6 cellular contexts compared by ENCODE assay signal in genomic region chr17:8161289-8162231, GRCh38. TPM values are rescaled to one million over a fixed set of nuclear protein-coding genes. Genes with fewer than 3 reads are reported as not detected.
DNase-seq lines count a peak whose midpoint lies in the region; ATAC-seq and TF ChIP-seq lines count a peak whose summit lies in the region.

No MANE protein-coding gene starts in this region.

- BruUV-seq in HCT116 (replicated peaks; lab: Mats Ljungman, UMichigan) (TSS peak; percentile 67), MCF 10A (replicated peaks; lab: Mats Ljungman, UMichigan) (TSS peak; percentile 51)

- peak overlapping the region; percentile 95 to 99 for H3K4me3 ChIP-seq in HCT116 (replicated peaks in 1 of 2; ENCODE audit: low read depth in 1 of 2, low read length in 2 of 2)

- H3K4me3 Mint-ChIP-seq in MCF 10A (ENCODE audit: unreplicated experiment), result peak overlapping the region; percentile 78
- peak overlapping the region; percentile 80 for H3K4me3 Mint-ChIP-seq in neural crest cell

- H3K27ac Mint-ChIP-seq in MCF 10A (ENCODE audit: low read depth, unreplicated experiment) (peak overlapping the region; percentile 94), neural crest cell (ENCODE audit: unreplicated experiment) (peak overlapping the region; percentile 62)

- no peak for TF ChIP-seq RAD21 in HCT116 (IDR thresholded peaks at IDR 0.05; ENCODE audit: low read depth)

- H3K9me3 Mint-ChIP-seq in MCF 10A (ENCODE audit: unreplicated experiment), result no peaks in the 10 kb centered on the region
- H3K9me3 Mint-ChIP-seq in neural crest cell, result no peaks in the 10 kb centered on the region

- H3K27me3 Mint-ChIP-seq in MCF 10A (ENCODE audit: insufficient read depth, unreplicated experiment), result no peaks in the 10 kb centered on the region
- peaks cover 2% of the 10 kb centered on the region for H3K27me3 Mint-ChIP-seq in neural crest cell (ENCODE audit: low read depth)

- intact Hi-C loops in HCT116 (cut with micrococcal nuclease) (no loop called here), MCF 10A (cut with micrococcal nuclease) (no loop called here)

- no peaks in the 10 kb centered on the region for H3K9me3 ChIP-seq in HCT116 (ENCODE audit: control insufficient read depth in 1 of 2, insufficient read depth in 1 of 2, low read depth in 1 of 2, low read length in 2 of 2)

- peak; percentile 10 for ATAC-seq in HCT116

- POLR2A ChIA-PET in HCT116 (lab: Charles Lee) (interaction anchor here (9.4 kb wide), 1 partner anchor 11 kb away, joined by 95 read pairs; no protein-coding TSS in a partner anchor), MCF 10A (lab: Yijun Ruan, JAX) (interaction anchor here (0.6 to 16.5 kb wide), 14 partner anchors 9 to 61 kb away, joined by 3 to 429 read pairs (median 3); partner anchors contain the start of genes ALOXE3, BORCS6, HES7 and PER1)

- peak overlapping the region; percentile 93 for H3K27ac ChIP-seq in HCT116 (ENCODE audit: low read depth, low read length)

- peaks cover 34% of the 10 kb centered on the region for H3K79me2 ChIP-seq in HCT116 (ENCODE audit: insufficient read depth, low read length)

- no peaks in the 10 kb centered on the region for H3K27me3 ChIP-seq in HCT116 (ENCODE audit: insufficient read depth, low read length)

- RAD21 ChIA-PET in HCT116 (lab: Charles Lee; ENCODE audit: low non-redundant PET in 1 of 2, low total read pairs in 2 of 2, uncharacterized antibody in 2 of 2, unreplicated experiment in 2 of 2), result no interaction called here

- H3K4me1 ChIP-seq in HCT116 (ENCODE audit: control insufficient read depth in 1 of 2, insufficient read depth in 2 of 2, low read length in 2 of 2), result peaks cover 42 to 76% of the 10 kb centered on the region in 2 experiments

- H2AFZ ChIP-seq in HCT116 (ENCODE audit: low read depth, low read length, poor library complexity, severe bottlenecking), result no peak overlapping the region

- CTCF ChIA-PET in HCT116 (lab: Charles Lee) (no interaction called here), MCF 10A (lab: Yijun Ruan, JAX) (interaction anchor here (0.6 to 8.7 kb wide), 5 partner anchors 12 to 51 kb away, joined by 3 to 59 read pairs (median 5); partner anchors contain the start of genes ALOXE3 and TMEM107)

- no peak for TF ChIP-seq POLR2A in HCT116 (IDR thresholded peaks at IDR 0.05; ENCODE audit: borderline replicate concordance, extremely low read depth, insufficient read depth, insufficient read length)

- H3K36me3 Mint-ChIP-seq in MCF 10A (ENCODE audit: insufficient read depth, unreplicated experiment) (peaks cover 31% of the 10 kb centered on the region), neural crest cell (ENCODE audit: low read depth) (peaks cover 12% of the 10 kb centered on the region)

- peak overlapping the region; percentile 99 for H3K4me2 ChIP-seq in HCT116 (ENCODE audit: low read length)

- TF ChIP-seq CTCF in HCT116 (IDR thresholded peaks at IDR 0.05 in 2 of 3, conservative IDR thresholded peaks at IDR 0.05 in 1 of 3; ENCODE audit: borderline replicate concordance in 1 of 3, insufficient read depth in 1 of 3, low read depth in 2 of 3, low read length in 2 of 3), result no peak
- no peak for TF ChIP-seq CTCF in MCF 10A (IDR thresholded peaks at IDR 0.05; ENCODE audit: unreplicated experiment)
- TF ChIP-seq CTCF in neural crest cell (conservative IDR thresholded peaks at IDR 0.05), result no peak

- DNase-seq in HCT116 (ENCODE audit: low read depth, low spot score) (no peak), MCF 10A (ENCODE audit: unreplicated experiment) (no peak), neural crest cell (ENCODE audit: low read depth, low spot score) (no peak), SIG-M5 treated with dmso at 0.1 percent for 504 hours (lab: John Stamatoyannopoulos, UW; ENCODE audit: unreplicated experiment) (no peak), NCI-H2029 (lab: John Stamatoyannopoulos, UW) (no peak), NCI-H128 (lab: John Stamatoyannopoulos, UW; ENCODE audit: unreplicated experiment) (no peak)

- H3K9ac ChIP-seq in HCT116 (ENCODE audit: low read length), result peak overlapping the region; percentile 100

- H3K4me1 Mint-ChIP-seq in MCF 10A (ENCODE audit: insufficient read depth, unreplicated experiment), result peaks cover 38% of the 10 kb centered on the region
- peaks cover 46% of the 10 kb centered on the region for H3K4me1 Mint-ChIP-seq in neural crest cell

- peaks cover 4 to 13% of the 10 kb centered on the region in 2 experiments; a peak in 3 of 4 replicates for H3K36me3 ChIP-seq in HCT116 (ENCODE audit: control insufficient read depth in 1 of 2, insufficient read depth in 2 of 2, low read length in 2 of 2)

- no peaks in the 10 kb centered on the region for H3K9me2 ChIP-seq in HCT116 (ENCODE audit: insufficient read depth)

- H4K20me1 ChIP-seq in HCT116 (ENCODE audit: insufficient read depth), result no peaks in the 10 kb centered on the region

TF ChIP-seq in HCT116, 20 proteins besides CTCF, POLR2A, EP300 and RAD21:
- TF ChIP-seq ZBTB33 (IDR thresholded peaks at IDR 0.05; ENCODE audit: extremely low read depth, insufficient replicate concordance, low read length) (no peak), ZFX (IDR thresholded peaks at IDR 0.05) (no peak), EZH2phosphoT487 (IDR thresholded peaks at IDR 0.05; ENCODE audit: borderline replicate concordance) (no peak), POLR2AphosphoS5 (IDR thresholded peaks at IDR 0.05; ENCODE audit: low read depth, low read length) (no peak), CBX3 (IDR thresholded peaks at IDR 0.05; ENCODE audit: low read depth) (no peak), ATF3 (IDR thresholded peaks at IDR 0.05) (no peak), MAX (IDR thresholded peaks at IDR 0.05) (no peak), SRF (IDR thresholded peaks at IDR 0.05; ENCODE audit: low read depth) (no peak)
TF ChIP-seq in HCT116: peak in this region for 0.

RNA-seq across cellular contexts. Expression of gene VAMP2, which starts 1.2 kb away (rescaled TPM):
- 35.9 TPM for total RNA-seq in HCT116 (2021; ENCODE audit: unreplicated experiment)
- 44.1 and 53.0 TPM in 2 replicates for polyA plus RNA-seq in HCT116 (2012)
- 37.7 and 42.8 TPM in 2 replicates for total RNA-seq in MCF 10A (2022)
- 47.2 and 49.7 TPM in 2 replicates for total RNA-seq in neural crest cell

RNA-seq across cellular contexts. Expression of gene PER1, which starts 9.4 kb away (rescaled TPM):
- total RNA-seq in HCT116 (2021; ENCODE audit: unreplicated experiment), result 87.6 TPM
- 102 and 166 TPM in 2 replicates for polyA plus RNA-seq in HCT116 (2012)
- 165 and 190 TPM in 2 replicates for total RNA-seq in MCF 10A (2022)
- 38.3 and 51.6 TPM in 2 replicates for total RNA-seq in neural crest cell

RNA-seq across cellular contexts. Expression of gene TMEM107, which starts 14.6 kb away (rescaled TPM):
- total RNA-seq in HCT116 (2021; ENCODE audit: unreplicated experiment), result 30.1 TPM
- 30.8 and 40.9 TPM in 2 replicates for polyA plus RNA-seq in HCT116 (2012)
- 7.6 and 8.4 TPM in 2 replicates for total RNA-seq in MCF 10A (2022)
- total RNA-seq in neural crest cell, result 41.4 and 45.7 TPM in 2 replicates

RNA-seq across cellular contexts. Expression of gene BORCS6, which starts 28.4 kb away (rescaled TPM):
- total RNA-seq in HCT116 (2021; ENCODE audit: unreplicated experiment) (6.4 TPM), MCF 10A (2022) (3.9 and 4.4 TPM in 2 replicates), neural crest cell (5.5 and 5.6 TPM in 2 replicates)
- polyA plus RNA-seq in HCT116 (2012), result 4.7 and 5.4 TPM in 2 replicates

RNA-seq across cellular contexts. Expression of gene HES7, which starts 37.7 kb away (rescaled TPM):
- total RNA-seq in HCT116 (2021; ENCODE audit: unreplicated experiment) (0.61 TPM), MCF 10A (2022) (5.8 and 5.9 TPM in 2 replicates), neural crest cell (0.41 and 0.56 TPM in 2 replicates)
- 0.10 and 0.12 TPM in 2 replicates for polyA plus RNA-seq in HCT116 (2012)
